ENCODE assay signal across 1 cellular context in the genomic region with DNA sequence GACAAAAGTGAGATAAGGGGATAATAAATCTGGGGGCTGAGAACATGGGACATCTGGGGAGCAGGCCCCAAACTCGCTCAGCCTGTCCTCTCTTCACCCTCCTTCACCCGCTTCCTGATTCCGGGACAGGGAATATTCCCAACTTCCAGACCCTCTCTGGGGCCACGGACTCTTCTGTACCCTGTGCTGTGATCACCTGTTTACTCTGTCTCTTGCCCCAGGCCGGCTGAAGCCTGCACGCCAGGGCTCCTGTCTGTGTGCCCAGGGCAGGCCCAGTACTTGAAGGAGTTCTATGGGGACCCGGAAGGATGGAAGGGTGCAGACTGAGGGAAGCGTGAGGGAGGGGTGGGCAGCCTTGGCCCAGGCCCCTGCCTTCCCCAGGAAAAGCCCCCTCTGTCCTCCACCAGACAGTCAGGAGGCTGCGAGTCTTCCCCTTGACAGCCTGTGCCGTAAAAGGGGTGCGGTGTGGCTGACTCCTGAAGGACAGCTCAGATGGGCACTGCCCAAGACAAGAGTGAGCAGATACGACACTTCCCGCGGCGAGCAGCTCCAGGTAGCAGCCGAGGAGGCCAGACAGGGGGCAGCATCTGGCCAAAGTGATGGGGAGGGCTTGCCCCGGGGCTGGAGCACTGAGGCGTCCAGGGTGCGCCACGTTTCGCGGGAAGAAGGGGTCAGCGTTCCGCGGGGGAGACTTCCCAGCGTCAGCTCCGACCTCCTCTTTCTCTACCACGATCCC.
TF ChIP-seq lines count a peak whose summit lies in the region.

No MANE protein-coding gene starts in this region.

TF ChIP-seq in H1, 55 proteins besides CTCF, POLR2A, EP300 and RAD21:
- TF ChIP-seq ZNF274 (IDR thresholded peaks at IDR 0.05; ENCODE audit: borderline replicate concordance, extremely low read depth, low read length), result no peak
- peak; percentile 5 for TF ChIP-seq EZH2 (IDR thresholded peaks at IDR 0.05; ENCODE audit: low read depth, low read length, severe bottlenecking)
- TF ChIP-seq RBBP5 (IDR thresholded peaks at IDR 0.05; ENCODE audit: borderline replicate concordance, low read depth, low read length), result no peak
- 0 out of 2 replicates have a peak, but pooled peaks have one; percentile 5 for TF ChIP-seq SUZ12 (IDR thresholded peaks at IDR 0.05; ENCODE audit: low read length)
- no peak for TF ChIP-seq CBX5 (IDR thresholded peaks at IDR 0.05; ENCODE audit: low read depth, low read length)
- TF ChIP-seq RXRA (IDR thresholded peaks at IDR 0.05; ENCODE audit: insufficient read depth, low read depth, low read length), result no peak
- TF ChIP-seq HDAC2 (IDR thresholded peaks at IDR 0.05; ENCODE audit: borderline replicate concordance in 1 of 2, low read depth in 2 of 2, low read length in 2 of 2), result 0 out of 4 replicates have a peak, but pooled peaks of 1 of the 2 experiments have one; percentile 18
- no peak for TF ChIP-seq GTF2F1 (IDR thresholded peaks at IDR 0.05; ENCODE audit: borderline replicate concordance, low read depth, low read length)
